ENCODE assay signal across 21 cellular contexts in the genomic region with DNA sequence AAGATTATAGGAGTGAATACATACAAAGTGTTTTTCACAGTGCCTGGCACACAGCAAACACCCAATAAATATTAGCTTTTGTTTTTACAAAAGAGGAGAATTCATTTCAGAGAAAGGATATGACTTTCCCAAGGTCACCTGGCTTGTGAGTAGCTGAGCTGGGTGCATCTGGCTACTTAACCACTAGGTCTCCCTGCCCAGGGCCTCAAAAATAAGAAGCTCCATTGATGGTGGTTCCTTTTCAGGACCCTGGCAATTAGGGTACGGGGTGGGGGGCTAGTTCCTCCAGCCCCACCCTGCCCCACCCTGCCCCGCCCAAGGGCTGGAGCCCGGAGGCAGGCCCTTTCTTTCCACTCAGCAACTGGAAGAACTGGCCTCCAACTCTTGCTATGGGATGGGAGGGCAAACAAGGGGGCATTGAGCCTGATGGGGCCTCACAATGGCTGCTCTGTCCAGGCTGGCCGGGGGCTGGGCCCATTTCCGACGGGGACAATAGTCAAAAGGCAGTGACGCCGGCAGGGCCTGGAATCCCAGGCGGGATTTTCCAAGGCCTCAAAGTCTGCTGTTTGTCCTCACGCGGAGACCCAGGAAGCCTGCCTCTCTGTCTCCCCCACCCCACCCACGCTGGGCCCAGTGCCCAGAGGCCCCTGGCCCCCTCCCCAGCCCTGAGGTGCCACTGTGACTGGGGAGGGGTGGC. TPM values are rescaled to one million over a fixed set of nuclear protein-coding genes. Genes with fewer than 3 reads are reported as not detected.
DNase-seq lines count a peak whose midpoint lies in the region; ATAC-seq and TF ChIP-seq lines count a peak whose summit lies in the region.
"Had no signal": no experiment of that assay in that cellular context is flagged by ENCODE, and none has a peak within 500 bp of the region (broad histone marks: within the 10 kb centered on the region; RNA-seq: fewer than 3 reads in every experiment).

No MANE protein-coding gene starts in this region.

- no peak for TF ChIP-seq EP300 in suprapubic skin (IDR thresholded peaks at IDR 0.05)

- DNase-seq in NCI-H748 (lab: John Stamatoyannopoulos, UW; ENCODE audit: unreplicated experiment): peak; percentile 8
- no peak for DNase-seq in NCI-H748 treated with DMSO at 0.1 percent for 48 hours (lab: John Stamatoyannopoulos, UW)
- peak; percentile 82 for DNase-seq in middle frontal gyrus (ENCODE audit: extremely low spot score, low spot score)
- peak in 1 of 2 donors; percentile 63 for DNase-seq in suprapubic skin (ENCODE audit: low spot score in 2 of 2)
- no peak for DNase-seq in GM13976 (ENCODE audit: low spot score)
- DNase-seq: activated T-cell treated with anti-CD3 and anti-CD28 coated beads, Interleukin-2, amount 50 U/mL, for 72 hours; CD4-positive, CD25-positive, alpha-beta regulatory T cell; immature natural killer cell; MM.1S; NCI-H2107; NCI-H774; stimulated activated CD4-positive, alpha-beta T cell treated with anti-CD3 and anti-CD28 coated beads, Interleukin-12 subunit alpha, Interleukin-12 subunit beta, amount 100 ng/mL, for 4 hours had no signal

- H3K36me3 ChIP-seq in ectodermal cell (ENCODE audit: control insufficient read depth, insufficient read depth, low read length): no peaks in the 10 kb centered on the region
- peaks cover 22% of the 10 kb centered on the region for H3K36me3 ChIP-seq in suprapubic skin

- in situ Hi-C loops in GM13976 (cut with MboI; ENCODE audit: low sequenced_read_pairs, unreplicated experiment): no loop called here

- no peak for ATAC-seq in HG02884 (IDR thresholded peaks at IDR 0.05; ENCODE audit: unreplicated experiment)
- no peak for ATAC-seq in GM18867 (IDR thresholded peaks at IDR 0.05; ENCODE audit: unreplicated experiment)
- ATAC-seq: activated T-cell treated with anti-CD3 and anti-CD28 coated beads, Interleukin-2, amount 50 U/mL, for 72 hours; GM23338; Panc1 had no signal

- H3K27me3 ChIP-seq in ectodermal cell (ENCODE audit: control insufficient read depth, insufficient read depth, low read length, poor library complexity, severe bottlenecking) (peaks cover 7% of the 10 kb centered on the region), suprapubic skin (no peaks in the 10 kb centered on the region)

- H3K9me3 ChIP-seq in ectodermal cell (ENCODE audit: control insufficient read depth, low read length) (no peaks in the 10 kb centered on the region), suprapubic skin (no peaks in the 10 kb centered on the region)

- TF ChIP-seq CTCF in suprapubic skin (IDR thresholded peaks at IDR 0.05) (no peak), GM13976 (IDR thresholded peaks at IDR 0.05; ENCODE audit: borderline replicate concordance, control extremely low read depth, extremely low read depth, insufficient read depth, missing control alignments) (no peak)

- H3K4me1 ChIP-seq in ectodermal cell (ENCODE audit: control insufficient read depth, insufficient read depth, low read length) (peaks cover 9% of the 10 kb centered on the region), suprapubic skin (peaks cover 21% of the 10 kb centered on the region)

- H3K27ac ChIP-seq in ectodermal cell (ENCODE audit: insufficient read depth, low read depth, low read length, poor library complexity, severe bottlenecking) (peak overlapping the region; percentile 74), suprapubic skin (peak overlapping the region; percentile 64)
- H3K27ac ChIP-seq: 22Rv1 had no signal

- no peak for TF ChIP-seq POLR2A in suprapubic skin (IDR thresholded peaks at IDR 0.05)

- H3K4me3 ChIP-seq in ectodermal cell (ENCODE audit: insufficient read depth, low read depth, low read length) (no peak overlapping the region), suprapubic skin (no peak overlapping the region)
- H3K4me3 ChIP-seq: GM23338 had no signal

- 60 to 61% methylated on average over 12 of the region's 12 CpGs for WGBS in ectodermal cell, 2 experiments
- 64% methylated on average over 3 of the region's 12 CpGs for WGBS in suprapubic skin

RNA-seq across cellular contexts. Expression of a gene that starts 8.2 kb away (rescaled TPM):
- polyA plus RNA-seq in ectodermal cell (2013, experiment 1 of 4): 32.3 TPM
- 29.6 TPM for polyA plus RNA-seq in ectodermal cell (2013, experiment 2 of 4)
- 19.9 TPM for polyA plus RNA-seq in ectodermal cell (2013, experiment 3 of 4)
- polyA plus RNA-seq in ectodermal cell (2013, experiment 4 of 4): 23.9 TPM
- total RNA-seq in suprapubic skin: 10 to 100 TPM; 39.5 to 76.1 (median 56.5) TPM

RNA-seq across cellular contexts. Expression of a gene that starts 10.4 kb away (rescaled TPM):
- polyA plus RNA-seq in ectodermal cell (2013, experiment 1 of 4): 18.6 TPM
- polyA plus RNA-seq in ectodermal cell (2013, experiment 2 of 4): 13.7 TPM
- polyA plus RNA-seq in ectodermal cell (2013, experiment 3 of 4): 13.5 TPM
- 14.6 TPM for polyA plus RNA-seq in ectodermal cell (2013, experiment 4 of 4)
- total RNA-seq in suprapubic skin: 100 to 1,000 TPM; 141 to 775 (median 422) TPM

RNA-seq across cellular contexts. Expression of a gene that starts 17.9 kb away (rescaled TPM):
- not detected for polyA plus RNA-seq in ectodermal cell (2013, experiment 1 of 4)
- polyA plus RNA-seq in ectodermal cell (2013, experiment 2 of 4): not detected
- polyA plus RNA-seq in ectodermal cell (2013, experiment 3 of 4): not detected
- polyA plus RNA-seq in ectodermal cell (2013, experiment 4 of 4): not detected
- under 1 TPM in 2 of 4 donors, not detected in 2; 0.51 to 0.57 TPM for total RNA-seq in suprapubic skin
- total RNA-seq: activated T-cell treated with anti-CD3 and anti-CD28 coated beads, Interleukin-2, amount 50 U/mL, for 72 hours; Daoy; frontal cortex; osteocyte had no signal
- polyA plus RNA-seq: CD4-positive, CD25-positive, alpha-beta regulatory T cell; immature natural killer cell had no signal

RNA-seq across cellular contexts. Expression of a gene that starts 54.9 kb away (rescaled TPM):
- 6.8 TPM for polyA plus RNA-seq in ectodermal cell (2013, experiment 1 of 4)
- 6.3 TPM for polyA plus RNA-seq in ectodermal cell (2013, experiment 2 of 4)
- polyA plus RNA-seq in ectodermal cell (2013, experiment 3 of 4): 5.3 TPM
- 6.6 TPM for polyA plus RNA-seq in ectodermal cell (2013, experiment 4 of 4)
- 10 to 100 TPM; 11.5 to 14.5 (median 12.5) TPM for total RNA-seq in suprapubic skin

Comparison
In these comparisons a context has a peak if more than half of its experiments do, and no peak if none do; other contexts are left out.
1. DNase-seq: peak in NCI-H748 (single experiment) and middle frontal gyrus (single experiment); none in NCI-H748 treated with DMSO at 0.1 percent for 48 hours (single experiment) and GM13976 (single experiment).